Comparison of ENCODE assay signal across 8 cellular contexts in genomic region chr17:50559674-50560184, GRCh38. TPM values are rescaled to one million over a fixed set of nuclear protein-coding genes. Genes with fewer than 3 reads are reported as not detected.
A peak's percentile ranks its signal among the peaks of the same experiment; 100 is the strongest.
DNase-seq lines count a peak whose midpoint lies in the region; ATAC-seq, FAIRE-seq and TF ChIP-seq lines count a peak whose summit lies in the region.

No MANE protein-coding gene starts in this region.

- H3K4me3 ChIP-seq in Peyer's patch (peak overlapping the region; percentile 31 to 80 (median 57)), HepG2 (replicated peaks in 1 of 3; ENCODE audit: insufficient read depth in 1 of 3, low read depth in 2 of 3, low read length in 3 of 3) (peak overlapping the region in 2 of 3 experiments; percentile 13 to 65; a peak in 1 of 6 replicates), stomach (peak overlapping the region; percentile 55 to 76 (median 58))

- peak; percentile 4 for FAIRE-seq in HepG2 (lab: Jason Lieb, UNC)

- peak overlapping the region; percentile 69 for H3K4me2 ChIP-seq in HepG2 (ENCODE audit: low read depth, low read length)

- no peak overlapping the region for H2AFZ ChIP-seq in HepG2 (ENCODE audit: low read length)

- H3K27ac ChIP-seq in Peyer's patch, result no peak overlapping the region
- H3K27ac ChIP-seq in HepG2 (ENCODE audit: extremely low read length, insufficient read depth, low read length), result no peak overlapping the region
- H3K27ac ChIP-seq in stomach, result no peak overlapping the region

- POLR2A ChIA-PET in HepG2 (lab: Yijun Ruan, JAX), result interaction anchor here (1.0 to 2.5 kb wide), 10 partner anchors 9 to 160 kb away, joined by 3 to 8 read pairs (median 6); partner anchors contain the start of gene LUC7L3

- no peaks in the 10 kb centered on the region for H3K79me2 ChIP-seq in HepG2 (ENCODE audit: insufficient read depth, low read length)

- no peak overlapping the region for H3K9ac ChIP-seq in HepG2 (ENCODE audit: insufficient read depth, low read depth, low read length)

- H3K4me1 ChIP-seq in Peyer's patch, result peaks cover 0 to 37% (median 30%) of the 10 kb centered on the region in 4 donors
- H3K4me1 ChIP-seq in HepG2 (ENCODE audit: insufficient read depth, low read length), result peaks cover 9% of the 10 kb centered on the region
- peaks cover 40 to 65% (median 47%) of the 10 kb centered on the region in 4 donors for H3K4me1 ChIP-seq in stomach

- TF ChIP-seq CTCF in Peyer's patch (IDR thresholded peaks at IDR 0.05) (no peak), HepG2 (CRISPR knock-in tag; IDR thresholded peaks at IDR 0.05) (no peak), stomach (IDR thresholded peaks at IDR 0.05) (no peak)

- peak; percentile 11 for ATAC-seq in HepG2

- H3K27me3 ChIP-seq in Peyer's patch (peaks cover 0 to 36% of the 10 kb centered on the region in 2 donors), HepG2 (ENCODE audit: control insufficient read depth in 1 of 2, insufficient read depth in 2 of 2, low read length in 2 of 2) (peaks cover 22 to 38% of the 10 kb centered on the region in 2 experiments), stomach (peaks cover 6 to 76% (median 60%) of the 10 kb centered on the region in 3 donors)

- no peak for TF ChIP-seq RAD21 in HepG2 (CRISPR knock-in tag; IDR thresholded peaks at IDR 0.05)

- DNase-seq in activated T-cell treated with anti-CD3 and anti-CD28 coated beads, Interleukin-2, amount 50 U/mL, for 1 hour, result peak; percentile 38
- no peak for DNase-seq in activated T-cell treated with anti-CD3 and anti-CD28 coated beads for 4 hours
- DNase-seq in Peyer's patch, result peak; percentile 32 to 76 (median 63)
- DNase-seq in cerebellum (ENCODE audit: low spot score), result peak; percentile 48
- DNase-seq in HepG2 (ENCODE audit: low spot score), result no peak
- DNase-seq in stomach, result peak; percentile 53
- DNase-seq in GDM1 (lab: John Stamatoyannopoulos, UW), result no peak
- no peak for DNase-seq in UCSD-AML1 (lab: John Stamatoyannopoulos, UW; ENCODE audit: unreplicated experiment)

- WGBS in HepG2 (ENCODE audit: low lambda C conversion rate), result 40% methylated on average over 22 of the region's 27 CpGs
- WGBS in stomach, 5 donors, result 2 to 6% (median 4%) methylated on average over 20 to 27 of the region's 27 CpGs

- peaks cover 0 to 7% (median 0%) of the 10 kb centered on the region in 3 donors for H3K36me3 ChIP-seq in Peyer's patch
- no peaks in the 10 kb centered on the region for H3K36me3 ChIP-seq in HepG2 (replicated peaks in 1 of 2; ENCODE audit: control insufficient read depth in 1 of 2, insufficient read depth in 2 of 2, low read length in 2 of 2)
- H3K36me3 ChIP-seq in stomach, result peaks cover 3 to 15% (median 14%) of the 10 kb centered on the region in 4 donors

- in situ Hi-C loops in HepG2 (cut with HindIII; ENCODE audit: extremely low pct_ligation_motif_present, low pct_unique_long_range_greater_than_20kb), result no loop called here

- H4K20me1 ChIP-seq in HepG2 (ENCODE audit: insufficient read depth, low read length), result peaks cover 5% of the 10 kb centered on the region; the same call in 1 of the 2 replicates

- TF ChIP-seq POLR2A in Peyer's patch (IDR thresholded peaks at IDR 0.05) (no peak), HepG2 (IDR thresholded peaks at IDR 0.05; ENCODE audit: insufficient read depth in 1 of 2, low read depth in 2 of 2, low read length in 2 of 2) (no peak), stomach (IDR thresholded peaks at IDR 0.05) (no peak)

- intact Hi-C loops in HepG2 (cut with micrococcal nuclease; ENCODE audit: unreplicated experiment), result no loop called here
- intact Hi-C loops in stomach (cut with DNase I; ENCODE audit: low total_unique reads), result no loop called here

- BruUV-seq in HepG2 (replicated peaks; lab: Mats Ljungman, UMichigan), result no TSS peak

- CTCF ChIA-PET in HepG2 (lab: Yijun Ruan, JAX; ENCODE audit: low intra/inter-chr PET ratio, low total read pairs), result no interaction called here

- no peak for TF ChIP-seq EP300 in HepG2 (IDR thresholded peaks at IDR 0.05; ENCODE audit: low read depth in 2 of 2, low read length in 2 of 2)
- no peak for TF ChIP-seq EP300 in HepG2 (CRISPR knock-in tag; IDR thresholded peaks at IDR 0.05; ENCODE audit: borderline replicate concordance)
- no peak for TF ChIP-seq EP300 in stomach (IDR thresholded peaks at IDR 0.05)

- H3K9me3 ChIP-seq in Peyer's patch (no peaks in the 10 kb centered on the region), HepG2 (ENCODE audit: low read length) (no peaks in the 10 kb centered on the region), stomach (no peaks in the 10 kb centered on the region)

RNA-seq across cellular contexts. Expression of gene CACNA1G, which starts 0.8 kb away (rescaled TPM):
- total RNA-seq in Peyer's patch (not detected), cerebellum (32.8 TPM), HepG2 (2016; rRNA removed; fragmentation: Illumina TruSeq; extraction: Trizol) (0.02 TPM in 1 of 2 replicates, not detected in the other), stomach (1 to 10 TPM in 2 of 5 donors, not detected in 3; 2.0 to 3.7 TPM)
- not detected in 2 replicates for total RNA-seq in HepG2 (2016; cell fraction: cytosol; rRNA removed; fragmentation: Illumina TruSeq; extraction: Trizol; ENCODE audit: low read depth)
- total RNA-seq in HepG2 (2016; cell fraction: insoluble cytoplasmic fraction; rRNA removed; fragmentation: Illumina TruSeq; extraction: Trizol), result not detected in 2 replicates
- not detected in 2 replicates for total RNA-seq in HepG2 (2016; cell fraction: membrane; rRNA removed; fragmentation: Illumina TruSeq; extraction: Trizol)
- total RNA-seq in HepG2 (2016; cell fraction: nucleus; rRNA removed; fragmentation: Illumina TruSeq; extraction: Trizol), result not detected in 2 replicates
- polyA plus RNA-seq in HepG2 (2011; rRNA removed) (0.01 TPM in 1 of 2 replicates, not detected in the other), stomach (under 1 TPM in 2 of 3 donors, not detected in 1; 0.06 to 0.10 TPM)
- 0.01 TPM in 1 of 2 replicates, not detected in the other for polyA plus RNA-seq in HepG2 (2011; cell fraction: cytosol; rRNA removed)
- 0.02 and 0.08 TPM in 2 replicates for polyA plus RNA-seq in HepG2 (2011; cell fraction: nucleus; rRNA removed)
- not detected in 2 replicates for polyA plus RNA-seq in HepG2 (2012)
- polyA plus RNA-seq in HepG2 (2016; cell fraction: cytosol; fragmentation: Illumina TruSeq; extraction: Trizol; ENCODE audit: low read depth), result not detected in 2 replicates
- not detected in 2 replicates for polyA plus RNA-seq in HepG2 (2016; cell fraction: insoluble cytoplasmic fraction; fragmentation: Illumina TruSeq; extraction: Trizol; ENCODE audit: low read depth)
- not detected in 2 replicates for polyA plus RNA-seq in HepG2 (2016; cell fraction: membrane; fragmentation: Illumina TruSeq; extraction: Trizol; ENCODE audit: low read depth)
- polyA plus RNA-seq in HepG2 (2016; cell fraction: nucleus; fragmentation: Illumina TruSeq; extraction: Trizol; ENCODE audit: insufficient read depth, low read depth), result not detected in 2 replicates
- not detected in 2 replicates for polyA minus RNA-seq in HepG2 (2011; rRNA and poly(A)+ RNA removed; ENCODE audit: low replicate concordance)
- polyA minus RNA-seq in HepG2 (2011; cell fraction: cytosol; rRNA and poly(A)+ RNA removed), result not detected in 2 replicates
- not detected in 2 replicates for polyA minus RNA-seq in HepG2 (2011; cell fraction: nucleus; rRNA and poly(A)+ RNA removed)

RNA-seq across cellular contexts. Expression of gene SPATA20, which starts 12.8 kb away (rescaled TPM):
- total RNA-seq in Peyer's patch, result 100 to 1,000 TPM in 3 of 4 donors, 10 to 100 TPM in 1; 75.1 to 125 (median 110) TPM
- total RNA-seq in cerebellum, result 15.6 TPM
- 35.7 and 64.8 TPM in 2 replicates for total RNA-seq in HepG2 (2016; rRNA removed; fragmentation: Illumina TruSeq; extraction: Trizol)
- 38.7 and 45.5 TPM in 2 replicates for total RNA-seq in HepG2 (2016; cell fraction: cytosol; rRNA removed; fragmentation: Illumina TruSeq; extraction: Trizol; ENCODE audit: low read depth)
- total RNA-seq in HepG2 (2016; cell fraction: insoluble cytoplasmic fraction; rRNA removed; fragmentation: Illumina TruSeq; extraction: Trizol), result 31.6 and 65.5 TPM in 2 replicates
- total RNA-seq in HepG2 (2016; cell fraction: membrane; rRNA removed; fragmentation: Illumina TruSeq; extraction: Trizol), result 64.2 and 68.5 TPM in 2 replicates
- 65.8 and 68.8 TPM in 2 replicates for total RNA-seq in HepG2 (2016; cell fraction: nucleus; rRNA removed; fragmentation: Illumina TruSeq; extraction: Trizol)
- polyA plus RNA-seq in HepG2 (2011; rRNA removed), result 36.1 and 38.1 TPM in 2 replicates
- 16.3 and 29.3 TPM in 2 replicates for polyA plus RNA-seq in HepG2 (2011; cell fraction: cytosol; rRNA removed)
- 301 and 348 TPM in 2 replicates for polyA plus RNA-seq in HepG2 (2011; cell fraction: nucleus; rRNA removed)
- 22.4 and 25.0 TPM in 2 replicates for polyA plus RNA-seq in HepG2 (2012)
- 38.7 and 44.0 TPM in 2 replicates for polyA plus RNA-seq in HepG2 (2016; cell fraction: cytosol; fragmentation: Illumina TruSeq; extraction: Trizol; ENCODE audit: low read depth)
- polyA plus RNA-seq in HepG2 (2016; cell fraction: insoluble cytoplasmic fraction; fragmentation: Illumina TruSeq; extraction: Trizol; ENCODE audit: low read depth), result 36.7 and 39.9 TPM in 2 replicates
- polyA plus RNA-seq in HepG2 (2016; cell fraction: membrane; fragmentation: Illumina TruSeq; extraction: Trizol; ENCODE audit: low read depth), result 62.1 and 66.1 TPM in 2 replicates
- polyA plus RNA-seq in HepG2 (2016; cell fraction: nucleus; fragmentation: Illumina TruSeq; extraction: Trizol; ENCODE audit: insufficient read depth, low read depth), result 150 and 152 TPM in 2 replicates
- 11.3 and 57.4 TPM in 2 replicates for polyA minus RNA-seq in HepG2 (2011; rRNA and poly(A)+ RNA removed; ENCODE audit: low replicate concordance)
- polyA minus RNA-seq in HepG2 (2011; cell fraction: cytosol; rRNA and poly(A)+ RNA removed), result 12.1 and 17.9 TPM in 2 replicates
- polyA minus RNA-seq in HepG2 (2011; cell fraction: nucleus; rRNA and poly(A)+ RNA removed), result 52.6 and 68.2 TPM in 2 replicates
- 1,000 to 10,000 TPM in 1 of 5 donors, 100 to 1,000 TPM in 3, 10 to 100 TPM in 1; 45.0 to 1,214 (median 194) TPM for total RNA-seq in stomach
- polyA plus RNA-seq in stomach, result 10 to 100 TPM; 24.8 to 58.6 (median 40.6) TPM

RNA-seq across cellular contexts. Expression of gene EPN3, which starts 27.2 kb away (rescaled TPM):
- total RNA-seq in Peyer's patch, result 10 to 100 TPM in 2 of 4 donors, 1 to 10 TPM in 2; 3.0 to 17.3 (median 13.0) TPM
- 0.18 TPM for total RNA-seq in cerebellum
- 0.41 and 0.95 TPM in 2 replicates for total RNA-seq in HepG2 (2016; rRNA removed; fragmentation: Illumina TruSeq; extraction: Trizol)
- 0.88 and 1.1 TPM in 2 replicates for total RNA-seq in HepG2 (2016; cell fraction: cytosol; rRNA removed; fragmentation: Illumina TruSeq; extraction: Trizol; ENCODE audit: low read depth)
- total RNA-seq in HepG2 (2016; cell fraction: insoluble cytoplasmic fraction; rRNA removed; fragmentation: Illumina TruSeq; extraction: Trizol), result 0.54 and 0.71 TPM in 2 replicates
- 0.90 and 1.3 TPM in 2 replicates for total RNA-seq in HepG2 (2016; cell fraction: membrane; rRNA removed; fragmentation: Illumina TruSeq; extraction: Trizol)
- total RNA-seq in HepG2 (2016; cell fraction: nucleus; rRNA removed; fragmentation: Illumina TruSeq; extraction: Trizol), result 1.1 and 1.6 TPM in 2 replicates
- 0.05 and 0.11 TPM in 2 replicates for polyA plus RNA-seq in HepG2 (2011; rRNA removed)
- 0.04 and 0.09 TPM in 2 replicates for polyA plus RNA-seq in HepG2 (2011; cell fraction: cytosol; rRNA removed)
- 0.23 and 0.35 TPM in 2 replicates for polyA plus RNA-seq in HepG2 (2011; cell fraction: nucleus; rRNA removed)
- 0.09 and 0.15 TPM in 2 replicates for polyA plus RNA-seq in HepG2 (2012)
- 0.40 and 0.55 TPM in 2 replicates for polyA plus RNA-seq in HepG2 (2016; cell fraction: cytosol; fragmentation: Illumina TruSeq; extraction: Trizol; ENCODE audit: low read depth)
- polyA plus RNA-seq in HepG2 (2016; cell fraction: insoluble cytoplasmic fraction; fragmentation: Illumina TruSeq; extraction: Trizol; ENCODE audit: low read depth), result 1.2 and 1.4 TPM in 2 replicates
- polyA plus RNA-seq in HepG2 (2016; cell fraction: membrane; fragmentation: Illumina TruSeq; extraction: Trizol; ENCODE audit: low read depth), result 0.73 and 0.91 TPM in 2 replicates
- 1.2 and 1.7 TPM in 2 replicates for polyA plus RNA-seq in HepG2 (2016; cell fraction: nucleus; fragmentation: Illumina TruSeq; extraction: Trizol; ENCODE audit: insufficient read depth, low read depth)
- polyA minus RNA-seq in HepG2 (2011; rRNA and poly(A)+ RNA removed; ENCODE audit: low replicate concordance), result 0.35 and 1.4 TPM in 2 replicates
- 0.20 and 0.53 TPM in 2 replicates for polyA minus RNA-seq in HepG2 (2011; cell fraction: cytosol; rRNA and poly(A)+ RNA removed)
- 1.1 and 3.2 TPM in 2 replicates for polyA minus RNA-seq in HepG2 (2011; cell fraction: nucleus; rRNA and poly(A)+ RNA removed)
- total RNA-seq in stomach, result 100 to 1,000 TPM in 2 of 5 donors, 10 to 100 TPM in 2, 1 to 10 TPM in 1; 6.4 to 117 (median 49.5) TPM
- polyA plus RNA-seq in stomach, result 10 to 100 TPM; 25.9 to 76.3 (median 40.6) TPM

RNA-seq across cellular contexts. Expression of gene MYCBPAP, which starts 51.5 kb away (rescaled TPM):
- 1 to 10 TPM in 1 of 4 donors, under 1 TPM in 1, not detected in 2; 0.53 to 1.1 TPM for total RNA-seq in Peyer's patch
- total RNA-seq in cerebellum, result 0.91 TPM
- 0.24 and 0.36 TPM in 2 replicates for total RNA-seq in HepG2 (2016; rRNA removed; fragmentation: Illumina TruSeq; extraction: Trizol)
- not detected in 2 replicates for total RNA-seq in HepG2 (2016; cell fraction: cytosol; rRNA removed; fragmentation: Illumina TruSeq; extraction: Trizol; ENCODE audit: low read depth)
- total RNA-seq in HepG2 (2016; cell fraction: insoluble cytoplasmic fraction; rRNA removed; fragmentation: Illumina TruSeq; extraction: Trizol), result 0.09 and 0.32 TPM in 2 replicates
- 0.41 TPM in 1 of 2 replicates, not detected in the other for total RNA-seq in HepG2 (2016; cell fraction: membrane; rRNA removed; fragmentation: Illumina TruSeq; extraction: Trizol)
- 0.47 and 1.0 TPM in 2 replicates for total RNA-seq in HepG2 (2016; cell fraction: nucleus; rRNA removed; fragmentation: Illumina TruSeq; extraction: Trizol)
- 0.18 and 0.22 TPM in 2 replicates for polyA plus RNA-seq in HepG2 (2011; rRNA removed)
- 0.12 and 0.13 TPM in 2 replicates for polyA plus RNA-seq in HepG2 (2011; cell fraction: cytosol; rRNA removed)
- polyA plus RNA-seq in HepG2 (2011; cell fraction: nucleus; rRNA removed), result 0.69 and 1.0 TPM in 2 replicates
- 0.48 and 0.56 TPM in 2 replicates for polyA plus RNA-seq in HepG2 (2012)
- polyA plus RNA-seq in HepG2 (2016; cell fraction: cytosol; fragmentation: Illumina TruSeq; extraction: Trizol; ENCODE audit: low read depth), result not detected in 2 replicates
- polyA plus RNA-seq in HepG2 (2016; cell fraction: insoluble cytoplasmic fraction; fragmentation: Illumina TruSeq; extraction: Trizol; ENCODE audit: low read depth), result 0.36 and 0.41 TPM in 2 replicates
- polyA plus RNA-seq in HepG2 (2016; cell fraction: membrane; fragmentation: Illumina TruSeq; extraction: Trizol; ENCODE audit: low read depth), result 0.07 TPM in 1 of 2 replicates, not detected in the other
- 0.93 and 1.1 TPM in 2 replicates for polyA plus RNA-seq in HepG2 (2016; cell fraction: nucleus; fragmentation: Illumina TruSeq; extraction: Trizol; ENCODE audit: insufficient read depth, low read depth)
- polyA minus RNA-seq in HepG2 (2011; rRNA and poly(A)+ RNA removed; ENCODE audit: low replicate concordance), result 0.33 TPM in 1 of 2 replicates, not detected in the other
- polyA minus RNA-seq in HepG2 (2011; cell fraction: cytosol; rRNA and poly(A)+ RNA removed), result not detected in 2 replicates
- 0.52 and 0.75 TPM in 2 replicates for polyA minus RNA-seq in HepG2 (2011; cell fraction: nucleus; rRNA and poly(A)+ RNA removed)
- 1 to 10 TPM in 3 of 5 donors, not detected in 2; 1.1 to 2.7 (median 2.6) TPM for total RNA-seq in stomach
- polyA plus RNA-seq in stomach, result under 1 TPM in 2 of 3 donors, not detected in 1; 0.25 to 0.31 TPM

Comparison
In these comparisons a context has a peak if more than half of its experiments do, and no peak if none do; other contexts are left out.
1. DNase-seq: peak in activated T-cell treated with anti-CD3 and anti-CD28 coated beads, Interleukin-2, amount 50 U/mL, for 1 hour (single experiment), Peyer's patch (3 of 3), cerebellum (single experiment) and stomach (single experiment); none in activated T-cell treated with anti-CD3 and anti-CD28 coated beads for 4 hours (single experiment), HepG2 (single experiment), GDM1 (single experiment) and UCSD-AML1 (single experiment).
2. Peak in every context shown above with its lines, with median percentiles within 50 percentile points of each other: H3K4me3 ChIP-seq.